8 cellular contexts compared by ENCODE assay signal in genomic region chr2:3303583-3304406, GRCh38.
A peak's percentile ranks its signal among the peaks of the same experiment; 100 is the strongest.
DNase-seq lines count a peak whose midpoint lies in the region; ATAC-seq, FAIRE-seq and TF ChIP-seq lines count a peak whose summit lies in the region.

No MANE protein-coding gene starts in this region.

- H3K27ac ChIP-seq in gastroesophageal sphincter (no peak overlapping the region), suprapubic skin (no peak overlapping the region)

- no peak for FAIRE-seq in H54 (lab: Jason Lieb, UNC)

- H3K36me3 ChIP-seq in gastroesophageal sphincter (peaks cover 0 to 7% of the 10 kb centered on the region in 2 donors), suprapubic skin (no peaks in the 10 kb centered on the region)

- H3K4me3 ChIP-seq in gastroesophageal sphincter, result peak overlapping the region in 1 of 2 donors; percentile 27
- peak overlapping the region; percentile 26 for H3K4me3 ChIP-seq in suprapubic skin

- 37 to 73% methylated on average over 6 to 33 of the region's 34 CpGs for WGBS in gastroesophageal sphincter (ENCODE audit: low coverage in 1 of 2), 2 donors
- WGBS in suprapubic skin, result 39% methylated on average over 34 of the region's 34 CpGs

- no peak for TF ChIP-seq POLR2A in H54 (IDR thresholded peaks at IDR 0.05; ENCODE audit: low read depth, low read length)
- TF ChIP-seq POLR2A in gastroesophageal sphincter (IDR thresholded peaks at IDR 0.05), result no peak
- TF ChIP-seq POLR2A in suprapubic skin (IDR thresholded peaks at IDR 0.05), result no peak

- ATAC-seq in gastroesophageal sphincter, result peak; percentile 96

- peaks cover 0 to 9% (median 4%) of the 10 kb centered on the region in 3 donors for H3K4me1 ChIP-seq in gastroesophageal sphincter
- H3K4me1 ChIP-seq in suprapubic skin, result peaks cover 6% of the 10 kb centered on the region

- no peaks in the 10 kb centered on the region for H3K9me3 ChIP-seq in gastroesophageal sphincter
- no peaks in the 10 kb centered on the region for H3K9me3 ChIP-seq in suprapubic skin

- TF ChIP-seq EP300 in gastroesophageal sphincter (IDR thresholded peaks at IDR 0.05) (no peak), suprapubic skin (IDR thresholded peaks at IDR 0.05) (no peak)

- DNase-seq in EH (ENCODE audit: low read depth) (peak; percentile 75), H54 (ENCODE audit: insufficient read length, low spot score) (peak; percentile 92), SHP77 (lab: John Stamatoyannopoulos, UW) (peak; percentile 77 to 89), nucleus accumbens (lab: John Stamatoyannopoulos, UW) (peak in 55 of 56 donors; percentile 22 to 93 (median 78)), suprapubic skin (ENCODE audit: low spot score in 2 of 2) (peak; percentile 88 to 89)
- peak; percentile 62 for DNase-seq in activated gamma-delta T cell treated with anti-CD3 and anti-CD28 coated beads, Interleukin-2, amount 50 U/mL, for 16 hours (ENCODE audit: low read depth)

- TF ChIP-seq CTCF in LNCAP (IDR thresholded peaks at IDR 0.05), result peak; percentile 91
- peak; percentile 90 to 95 (median 94) for TF ChIP-seq CTCF in gastroesophageal sphincter (IDR thresholded peaks at IDR 0.05)
- peak; percentile 86 to 94 for TF ChIP-seq CTCF in suprapubic skin (IDR thresholded peaks at IDR 0.05)

- H3K27me3 ChIP-seq in gastroesophageal sphincter, result no peaks in the 10 kb centered on the region
- no peaks in the 10 kb centered on the region for H3K27me3 ChIP-seq in suprapubic skin
